In genomic region chr1:230071316-230071715, GRCh38 we compare ENCODE assay signal across 17 cellular contexts. TPM values are rescaled to one million over a fixed set of nuclear protein-coding genes. Genes with fewer than 3 reads are reported as not detected.
DNase-seq lines count a peak whose midpoint lies in the region; ATAC-seq, FAIRE-seq and TF ChIP-seq lines count a peak whose summit lies in the region.
"Had no signal": no experiment of that assay in that cellular context is flagged by ENCODE, and none has a peak within 500 bp of the region (broad histone marks: within the 10 kb centered on the region; RNA-seq: fewer than 3 reads in every experiment).

No MANE protein-coding gene starts in this region.

- intact Hi-C loops in MCF 10A (cut with micrococcal nuclease) (no loop called here), breast epithelium (cut with DNase I; ENCODE audit: low total_unique reads) (no loop called here), PC-3 (cut with micrococcal nuclease) (no loop called here)
- intact Hi-C loops in activated T-helper 2 cell treated with anti-CD3 and anti-CD28 coated beads, Interferon-gamma antibody, Interleukin-2, Interleukin-4, amounts not matched to agents 10 μg/mL and 5 μg/mL and 100 μg/mL, durations not matched to agents 14 hours and 24 hours and 36 hours (cut with micrococcal nuclease): no loop called here

- peak overlapping the region; percentile 39; the same call in 1 of the 2 replicates for H2AK5ac ChIP-seq in H1 (ENCODE audit: low read depth, low read length)

- DNase-seq in MCF 10A (ENCODE audit: unreplicated experiment) (no peak), breast epithelium (ENCODE audit: low spot score in 2 of 2) (no peak), H1 (ENCODE audit: low read depth in 1 of 2, low spot score in 2 of 2) (peak in 1 of 2 experiments; percentile 27), smooth muscle cell (lab: John Stamatoyannopoulos, UW; ENCODE audit: unreplicated experiment) (no peak), suprapubic skin (ENCODE audit: low spot score in 2 of 2) (no peak), PC-3 (no peak)
- DNase-seq in activated T-helper 2 cell treated with anti-CD3 and anti-CD28 coated beads, Interferon-gamma antibody, Interleukin-2, Interleukin-4, amounts not matched to agents 10 μg/mL and 5 μg/mL and 100 μg/mL, durations not matched to agents 14 hours and 24 hours and 36 hours (ENCODE audit: low spot score): no peak
- DNase-seq: AML-193, NCI-H1092 treated with DMSO at 0.1 percent for 48 hours, NCI-H1694, NCI-H446 treated with DMSO at 0.1 percent for 48 hours, NCI-H748 treated with DMSO at 0.1 percent for 48 hours, Right ventricle myocardium superior had no signal

- POLR2A ChIA-PET in MCF 10A (lab: Yijun Ruan, JAX) (interaction anchor here (0.7 to 7.5 kb wide), 9 partner anchors 7 to 184 kb away, joined by 3 to 166 read pairs (median 3); no protein-coding TSS in a partner anchor), H1 (lab: Charles Lee; ENCODE audit: partially characterized antibody) (interaction anchor here (0.8 kb wide), 1 partner anchor 435 kb away, joined by 3 read pairs; no protein-coding TSS in a partner anchor), PC-3 (lab: Charles Lee; ENCODE audit: unreplicated experiment) (no interaction called here)

- no peak overlapping the region for H3K4ac ChIP-seq in H1 (replicated peaks; ENCODE audit: insufficient read length, low read depth, low read length)

- no peak overlapping the region for H3K27ac ChIP-seq in breast epithelium
- H3K27ac ChIP-seq in H1 (ENCODE audit: low read depth, low read length): no peak overlapping the region
- no peak overlapping the region for H3K27ac ChIP-seq in smooth muscle cell (ENCODE audit: low read depth)
- no peak overlapping the region for H3K27ac ChIP-seq in suprapubic skin
- H3K27ac ChIP-seq in PC-3 (ENCODE audit: low read length): no peak overlapping the region

- FAIRE-seq in H1 (lab: Jason Lieb, UNC): no peak

- H3K27me3 Mint-ChIP-seq in MCF 10A (ENCODE audit: insufficient read depth, unreplicated experiment): no peaks in the 10 kb centered on the region
- H3K27me3 Mint-ChIP-seq in activated T-helper 2 cell treated with anti-CD3 and anti-CD28 coated beads, Interferon-gamma antibody, Interleukin-2, Interleukin-4, amounts not matched to agents 10 μg/mL and 5 μg/mL and 100 μg/mL, durations not matched to agents 14 hours and 24 hours and 36 hours (ENCODE audit: low read depth): no peaks in the 10 kb centered on the region

- peaks cover 3% of the 10 kb centered on the region; the same call in 1 of the 2 replicates for H3F3A ChIP-seq in Loucy (ENCODE audit: low read depth)
- peaks cover 11% of the 10 kb centered on the region for H3F3A ChIP-seq in smooth muscle cell (ENCODE audit: low read depth)
- H3F3A ChIP-seq in PC-3 (ENCODE audit: low read length, unreplicated experiment): peaks cover 4% of the 10 kb centered on the region

- ATAC-seq in PC-3: no peak
- ATAC-seq: CD8-positive, alpha-beta T cell; SK-N-SH treated with all-trans-retinoic acid at 6 μM for 48 hours had no signal

- no peaks in the 10 kb centered on the region for H3K4me1 ChIP-seq in breast epithelium
- H3K4me1 ChIP-seq in Loucy (ENCODE audit: insufficient read depth, low read length, poor library complexity, severe bottlenecking): peaks cover 65% of the 10 kb centered on the region
- peaks cover 7 to 10% (median 8%) of the 10 kb centered on the region in 4 experiments; a peak in 5 of 7 replicates for H3K4me1 ChIP-seq in H1 (replicated peaks in 1 of 4; ENCODE audit: control insufficient read depth in 3 of 4, insufficient read depth in 4 of 4, low read length in 3 of 4)
- peaks cover 33% of the 10 kb centered on the region for H3K4me1 ChIP-seq in smooth muscle cell (ENCODE audit: low read depth)
- H3K4me1 ChIP-seq in suprapubic skin: peaks cover 41% of the 10 kb centered on the region
- H3K4me1 ChIP-seq in PC-3 (ENCODE audit: insufficient read depth, low read length): peaks cover 56% of the 10 kb centered on the region

- TF ChIP-seq CTCF in MCF 10A (IDR thresholded peaks at IDR 0.05; ENCODE audit: unreplicated experiment): no peak
- no peak for TF ChIP-seq CTCF in breast epithelium (IDR thresholded peaks at IDR 0.05)
- no peak for TF ChIP-seq CTCF in Loucy (conservative IDR thresholded peaks at IDR 0.05; ENCODE audit: low read length)
- TF ChIP-seq CTCF in H1 (IDR thresholded peaks at IDR 0.05; ENCODE audit: control extremely low read depth in 1 of 3, insufficient read depth in 1 of 3, low read depth in 1 of 3, low read length in 3 of 3): no peak
- no peak for TF ChIP-seq CTCF in smooth muscle cell (IDR thresholded peaks at IDR 0.05; ENCODE audit: borderline replicate concordance, insufficient read depth, poor library complexity, severe bottlenecking)
- TF ChIP-seq CTCF in suprapubic skin (IDR thresholded peaks at IDR 0.05): no peak
- no peak for TF ChIP-seq CTCF in PC-3 (conservative IDR thresholded peaks at IDR 0.05; ENCODE audit: low read depth, low read length)

- H4K20me1 ChIP-seq in Loucy (ENCODE audit: insufficient read depth, low read length, poor library complexity, severe bottlenecking) (peaks cover 87% of the 10 kb centered on the region), H1 (replicated peaks in 1 of 2; ENCODE audit: control insufficient read depth in 1 of 2, insufficient read depth in 2 of 2, low read length in 2 of 2) (peaks cover 8 to 26% of the 10 kb centered on the region in 2 experiments), smooth muscle cell (ENCODE audit: low read depth) (peaks cover 72% of the 10 kb centered on the region), PC-3 (ENCODE audit: low read length) (peaks cover 62% of the 10 kb centered on the region)

- 0 out of 2 replicates have a peak overlapping the region, but pooled peaks have one; percentile 68 for H2BK12ac ChIP-seq in H1 (ENCODE audit: low read depth, low read length)

- H2BK15ac ChIP-seq in H1 (ENCODE audit: low read length): no peak overlapping the region

- BruUV-seq in MCF 10A (replicated peaks; lab: Mats Ljungman, UMichigan) (no TSS peak), PC-3 (replicated peaks; lab: Mats Ljungman, UMichigan) (no TSS peak)

- CTCF ChIA-PET in MCF 10A (lab: Yijun Ruan, JAX): interaction anchor here (1.0 to 4.7 kb wide), 7 partner anchors 7 to 410 kb away, joined by 3 to 82 read pairs (median 10); no protein-coding TSS in a partner anchor
- CTCF ChIA-PET in H1 (lab: Charles Lee; ENCODE audit: partially characterized antibody): interaction anchor here (0.7 to 1.3 kb wide), 3 partner anchors 49 to 278 kb away, joined by 3 read pairs; no protein-coding TSS in a partner anchor
- CTCF ChIA-PET in PC-3 (lab: Charles Lee): no interaction called here

- peak overlapping the region; percentile 59 for H3K27ac Mint-ChIP-seq in MCF 10A (ENCODE audit: low read depth, unreplicated experiment)
- H3K27ac Mint-ChIP-seq in activated T-helper 2 cell treated with anti-CD3 and anti-CD28 coated beads, Interferon-gamma antibody, Interleukin-2, Interleukin-4, amounts not matched to agents 10 μg/mL and 5 μg/mL and 100 μg/mL, durations not matched to agents 14 hours and 24 hours and 36 hours: no peak overlapping the region
- H3K27ac Mint-ChIP-seq: CD8-positive, alpha-beta T cell had no signal

- H3K4me2 ChIP-seq in Loucy (ENCODE audit: low read depth, low read length, poor library complexity, severe bottlenecking): peak overlapping the region; percentile 92
- no peak overlapping the region for H3K4me2 ChIP-seq in H1 (ENCODE audit: insufficient read depth in 1 of 2, low read depth in 2 of 2, low read length in 2 of 2)
- peak overlapping the region; percentile 28 for H3K4me2 ChIP-seq in smooth muscle cell
- no peak overlapping the region for H3K4me2 ChIP-seq in PC-3 (ENCODE audit: low read length)

- no peak overlapping the region for H2BK5ac ChIP-seq in H1 (ENCODE audit: low read depth, low read length)

- no peak overlapping the region for H3K23ac ChIP-seq in H1 (ENCODE audit: insufficient read length)

- H3K79me1 ChIP-seq in H1 (ENCODE audit: low read depth, low read length): peaks cover 28% of the 10 kb centered on the region

- no peak overlapping the region for H3K56ac ChIP-seq in H1 (replicated peaks; ENCODE audit: insufficient read length, low read depth, low read length)

- no peak overlapping the region for H3K18ac ChIP-seq in H1 (ENCODE audit: extremely low read depth, low read length)

- 88% methylated on average over 7 of the region's 7 CpGs; no CpG with 5 or more reads in 1 of the 2 experiments for WGBS in H1 (ENCODE audit: extremely low coverage in 1 of 2, insufficient coverage in 1 of 2, insufficient read length in 1 of 2, insufficient replicate concordance in 2 of 2, low coverage in 1 of 2, low lambda C conversion rate in 2 of 2, missing lambda C conversion rate in 1 of 2), 2 experiments
- WGBS in smooth muscle cell (ENCODE audit: low lambda C conversion rate): 80% methylated on average over 7 of the region's 7 CpGs
- WGBS in suprapubic skin: 80% methylated on average over 7 of the region's 7 CpGs

- peaks cover 8% of the 10 kb centered on the region; the same call in 1 of the 2 replicates for H3K23me2 ChIP-seq in H1 (ENCODE audit: low read depth, low read length)

- no peak overlapping the region for H2BK120ac ChIP-seq in H1 (replicated peaks; ENCODE audit: low read depth, low read length)

- H3K36me3 Mint-ChIP-seq in MCF 10A (ENCODE audit: insufficient read depth, unreplicated experiment): peaks cover 6% of the 10 kb centered on the region
- peaks cover 17% of the 10 kb centered on the region for H3K36me3 Mint-ChIP-seq in activated T-helper 2 cell treated with anti-CD3 and anti-CD28 coated beads, Interferon-gamma antibody, Interleukin-2, Interleukin-4, amounts not matched to agents 10 μg/mL and 5 μg/mL and 100 μg/mL, durations not matched to agents 14 hours and 24 hours and 36 hours (ENCODE audit: low read depth)

- no peaks in the 10 kb centered on the region for H3K27me3 ChIP-seq in breast epithelium
- H3K27me3 ChIP-seq in Loucy (ENCODE audit: insufficient read depth, low read length, poor library complexity, severe bottlenecking): no peaks in the 10 kb centered on the region
- peaks cover 0 to 7% (median 0%) of the 10 kb centered on the region in 4 experiments; a peak in 2 of 7 replicates for H3K27me3 ChIP-seq in H1 (replicated peaks in 1 of 4; ENCODE audit: control insufficient read depth in 3 of 4, extremely low read depth in 1 of 4, insufficient read depth in 3 of 4, low read length in 3 of 4)
- no peaks in the 10 kb centered on the region for H3K27me3 ChIP-seq in smooth muscle cell (ENCODE audit: low read depth)
- no peaks in the 10 kb centered on the region for H3K27me3 ChIP-seq in suprapubic skin
- H3K27me3 ChIP-seq in PC-3 (ENCODE audit: low read length): no peaks in the 10 kb centered on the region

- no peak overlapping the region for H2BK20ac ChIP-seq in H1 (ENCODE audit: low read length)

- H2AFZ ChIP-seq in Loucy (ENCODE audit: low read length): no peak overlapping the region
- H2AFZ ChIP-seq in H1 (ENCODE audit: low read length): no peak overlapping the region
- H2AFZ ChIP-seq in smooth muscle cell (ENCODE audit: low read depth): no peak overlapping the region
- no peak overlapping the region for H2AFZ ChIP-seq in PC-3 (ENCODE audit: low read length)

- H3K4me3 ChIP-seq in breast epithelium: no peak overlapping the region
- peak overlapping the region; percentile 83 for H3K4me3 ChIP-seq in Loucy (ENCODE audit: low read length, poor library complexity, severe bottlenecking)
- no peak overlapping the region for H3K4me3 ChIP-seq in H1 (ENCODE audit: extremely low read depth in 1 of 4, insufficient read depth in 2 of 4, low read depth in 3 of 4, low read length in 4 of 4)
- no peak overlapping the region for H3K4me3 ChIP-seq in smooth muscle cell
- no peak overlapping the region for H3K4me3 ChIP-seq in suprapubic skin
- no peak overlapping the region for H3K4me3 ChIP-seq in PC-3 (ENCODE audit: low read length)
- H3K4me3 ChIP-seq: HAP-1 had no signal

- TF ChIP-seq RAD21 in H1 (IDR thresholded peaks at IDR 0.05 in 1 of 2, conservative IDR thresholded peaks at IDR 0.05 in 1 of 2; ENCODE audit: low read depth in 2 of 2, low read length in 2 of 2): no peak

- TF ChIP-seq EP300 in H1 (IDR thresholded peaks at IDR 0.05; ENCODE audit: borderline replicate concordance in 1 of 2, low read depth in 2 of 2, low read length in 2 of 2): no peak
- TF ChIP-seq EP300 in suprapubic skin (IDR thresholded peaks at IDR 0.05): no peak

- no peak overlapping the region for H3K4me3 Mint-ChIP-seq in MCF 10A (ENCODE audit: unreplicated experiment)
- H3K4me3 Mint-ChIP-seq in activated T-helper 2 cell treated with anti-CD3 and anti-CD28 coated beads, Interferon-gamma antibody, Interleukin-2, Interleukin-4, amounts not matched to agents 10 μg/mL and 5 μg/mL and 100 μg/mL, durations not matched to agents 14 hours and 24 hours and 36 hours (ENCODE audit: low read depth): no peak overlapping the region
- H3K4me3 Mint-ChIP-seq: CD8-positive, alpha-beta T cell had no signal

- TF ChIP-seq POLR2A in breast epithelium (IDR thresholded peaks at IDR 0.05) (no peak), H1 (IDR thresholded peaks at IDR 0.05; ENCODE audit: control extremely low read depth in 1 of 2, low read depth in 2 of 2, low read length in 2 of 2) (no peak), suprapubic skin (IDR thresholded peaks at IDR 0.05) (no peak)

- no peaks in the 10 kb centered on the region for H3K9me3 Mint-ChIP-seq in MCF 10A (ENCODE audit: unreplicated experiment)
- H3K9me3 Mint-ChIP-seq in activated T-helper 2 cell treated with anti-CD3 and anti-CD28 coated beads, Interferon-gamma antibody, Interleukin-2, Interleukin-4, amounts not matched to agents 10 μg/mL and 5 μg/mL and 100 μg/mL, durations not matched to agents 14 hours and 24 hours and 36 hours: no peaks in the 10 kb centered on the region
- H3K9me3 Mint-ChIP-seq: CD8-positive, alpha-beta T cell had no signal

- H4K5ac ChIP-seq in H1 (ENCODE audit: insufficient read length, low read depth, low read length): no peak overlapping the region

- H4K8ac ChIP-seq in H1 (ENCODE audit: extremely low read depth, insufficient read depth, low read length): no peak overlapping the region

- H3K9me2 ChIP-seq in Loucy (replicated peaks; ENCODE audit: low read depth, low read length): no peaks in the 10 kb centered on the region
- no peaks in the 10 kb centered on the region for H3K9me2 ChIP-seq in PC-3 (replicated peaks; ENCODE audit: low read length)

- H4K91ac ChIP-seq in H1 (replicated peaks; ENCODE audit: insufficient read length, low read length): no peak overlapping the region

- H3K4me1 Mint-ChIP-seq in MCF 10A (ENCODE audit: insufficient read depth, unreplicated experiment): peaks cover 56% of the 10 kb centered on the region
- peaks cover 44% of the 10 kb centered on the region for H3K4me1 Mint-ChIP-seq in activated T-helper 2 cell treated with anti-CD3 and anti-CD28 coated beads, Interferon-gamma antibody, Interleukin-2, Interleukin-4, amounts not matched to agents 10 μg/mL and 5 μg/mL and 100 μg/mL, durations not matched to agents 14 hours and 24 hours and 36 hours (ENCODE audit: low read depth)

- peaks cover 92% of the 10 kb centered on the region for H3K79me2 ChIP-seq in Loucy (ENCODE audit: insufficient read depth, low read length)
- peaks cover 18 to 80% of the 10 kb centered on the region in 2 experiments for H3K79me2 ChIP-seq in H1 (ENCODE audit: control insufficient read depth in 1 of 2, insufficient read depth in 2 of 2, low read length in 2 of 2)
- H3K79me2 ChIP-seq in smooth muscle cell (ENCODE audit: low read depth): peaks cover 86% of the 10 kb centered on the region
- H3K79me2 ChIP-seq in PC-3 (ENCODE audit: low read length): peaks cover 90% of the 10 kb centered on the region

- no peak overlapping the region for H3K14ac ChIP-seq in H1 (ENCODE audit: insufficient read length)

- no peaks in the 10 kb centered on the region for H3K36me3 ChIP-seq in breast epithelium
- H3K36me3 ChIP-seq in Loucy (ENCODE audit: insufficient read depth, low read length): peaks cover 6% of the 10 kb centered on the region; the same call in 1 of the 2 replicates
- H3K36me3 ChIP-seq in H1 (ENCODE audit: control insufficient read depth in 2 of 4, insufficient read depth in 4 of 4, low read length in 3 of 4): no peaks in the 10 kb centered on the region
- no peaks in the 10 kb centered on the region for H3K36me3 ChIP-seq in smooth muscle cell (ENCODE audit: low read depth)
- no peaks in the 10 kb centered on the region for H3K36me3 ChIP-seq in suprapubic skin
- peaks cover 9% of the 10 kb centered on the region for H3K36me3 ChIP-seq in PC-3 (ENCODE audit: low read depth, low read length)
- H3K36me3 ChIP-seq: HAP-1 had no signal

- H3K9me3 ChIP-seq in breast epithelium (no peaks in the 10 kb centered on the region), Loucy (ENCODE audit: insufficient read depth, low read depth, low read length) (no peaks in the 10 kb centered on the region), H1 (ENCODE audit: insufficient read depth in 2 of 2, low read depth in 1 of 2, low read length in 1 of 2) (no peaks in the 10 kb centered on the region), smooth muscle cell (replicated peaks; ENCODE audit: low read depth) (no peaks in the 10 kb centered on the region), suprapubic skin (no peaks in the 10 kb centered on the region), PC-3 (ENCODE audit: low read length) (no peaks in the 10 kb centered on the region)
- H3K9me3 ChIP-seq: HAP-1 had no signal

- H3K9ac ChIP-seq in Loucy (ENCODE audit: low read depth, low read length, poor library complexity, severe bottlenecking) (peak overlapping the region; percentile 93), H1 (replicated peaks in 1 of 4; ENCODE audit: extremely low read depth in 1 of 4, low read depth in 3 of 4, low read length in 3 of 4) (no peak overlapping the region), smooth muscle cell (ENCODE audit: low read depth) (no peak overlapping the region), PC-3 (ENCODE audit: low read length) (no peak overlapping the region)

RNA-seq across cellular contexts. Expression of gene GALNT2, which starts 4.3 kb away (rescaled TPM):
- total RNA-seq in MCF 10A (2022) (104 and 114 TPM in 2 replicates), breast epithelium (10 to 100 TPM; 27.4 to 53.0 (median 42.6) TPM), smooth muscle cell (76.4 and 91.0 TPM in 2 replicates), suprapubic skin (10 to 100 TPM; 24.1 to 40.2 (median 36.4) TPM), PC-3 (2014; rRNA removed) (182 and 193 TPM in 2 replicates)
- total RNA-seq in H1 (2021; fragmentation: NEBNext Ultra II Directional; extraction: Animal tissue kit (Norgen Biotek cat#: 25700)): 75.3 and 83.7 TPM in 2 replicates
- polyA plus RNA-seq in H1 (2011; rRNA removed) (34.5 and 47.8 TPM in 2 replicates), smooth muscle cell (152 and 162 TPM in 2 replicates)
- polyA plus RNA-seq in H1 (2011; cell fraction: cytosol; rRNA removed): 40.8 TPM
- 65.6 TPM for polyA plus RNA-seq in H1 (2011; cell fraction: nucleus; rRNA removed)
- 51.1 to 58.7 TPM (median 53.7 TPM) in 4 replicates for polyA plus RNA-seq in H1 (2012, experiment 1 of 2)
- 35.2 TPM for polyA plus RNA-seq in H1 (2012, experiment 2 of 2)
- polyA plus RNA-seq in H1 (2013, experiment 1 of 2): 90.5 TPM
- 94.8 TPM for polyA plus RNA-seq in H1 (2013, experiment 2 of 2)
- 34.8 and 35.8 TPM in 2 replicates for polyA minus RNA-seq in H1 (2011; rRNA and poly(A)+ RNA removed)
- 32.2 TPM for polyA minus RNA-seq in H1 (2011; cell fraction: cytosol; rRNA and poly(A)+ RNA removed)
- polyA minus RNA-seq in H1 (2011; cell fraction: nucleus; rRNA and poly(A)+ RNA removed): 36.7 TPM
- 58.9 and 59.3 TPM in 2 replicates for total RNA-seq in activated T-helper 2 cell treated with anti-CD3 and anti-CD28 coated beads, Interferon-gamma antibody, Interleukin-2, Interleukin-4, amounts not matched to agents 10 μg/mL and 5 μg/mL and 100 μg/mL, durations not matched to agents 14 hours and 24 hours and 36 hours

Comparison
In these comparisons a context has a peak if more than half of its experiments do, and no peak if none do; other contexts are left out.
1. H3K4me2 ChIP-seq: peak in Loucy (single experiment) and smooth muscle cell (single experiment); none in H1 (0 of 2) and PC-3 (single experiment).